1 cellular context compared by ENCODE assay signal in the genomic region with DNA sequence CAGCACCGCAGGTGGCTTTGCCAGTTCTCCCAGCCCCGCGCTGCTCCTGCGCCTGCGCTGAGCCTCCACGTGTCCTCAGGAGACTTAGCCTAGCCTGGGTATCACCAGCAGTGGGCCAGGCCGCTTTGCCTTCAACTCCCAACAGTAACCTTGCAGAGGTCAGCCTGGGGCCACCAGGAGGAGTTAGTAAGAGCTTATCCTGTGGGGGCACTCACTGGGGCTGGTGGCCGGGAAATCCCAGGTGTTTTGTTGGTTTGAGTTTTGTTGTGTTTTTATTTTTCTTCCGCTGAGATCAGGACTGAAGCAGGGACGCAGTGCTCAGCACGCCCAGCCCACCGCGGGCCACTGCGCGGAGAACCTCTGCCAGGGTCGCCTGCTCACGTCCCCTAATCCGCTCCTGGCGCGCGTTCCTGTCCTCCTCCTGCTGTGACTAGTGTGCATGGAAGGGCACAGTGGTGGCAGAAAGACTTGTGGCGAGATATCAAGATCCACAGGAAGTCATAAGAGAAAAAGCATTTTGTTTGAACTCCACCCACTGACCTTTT.
A peak's percentile ranks its signal among the peaks of the same experiment; 100 is the strongest.
TF ChIP-seq lines count a peak whose summit lies in the region.

No MANE protein-coding gene starts in this region.

TF ChIP-seq in HepG2, 621 proteins besides CTCF, POLR2A, EP300 and RAD21 (continued from another document and continues in another):
- TF ChIP-seq, protein P1, sequence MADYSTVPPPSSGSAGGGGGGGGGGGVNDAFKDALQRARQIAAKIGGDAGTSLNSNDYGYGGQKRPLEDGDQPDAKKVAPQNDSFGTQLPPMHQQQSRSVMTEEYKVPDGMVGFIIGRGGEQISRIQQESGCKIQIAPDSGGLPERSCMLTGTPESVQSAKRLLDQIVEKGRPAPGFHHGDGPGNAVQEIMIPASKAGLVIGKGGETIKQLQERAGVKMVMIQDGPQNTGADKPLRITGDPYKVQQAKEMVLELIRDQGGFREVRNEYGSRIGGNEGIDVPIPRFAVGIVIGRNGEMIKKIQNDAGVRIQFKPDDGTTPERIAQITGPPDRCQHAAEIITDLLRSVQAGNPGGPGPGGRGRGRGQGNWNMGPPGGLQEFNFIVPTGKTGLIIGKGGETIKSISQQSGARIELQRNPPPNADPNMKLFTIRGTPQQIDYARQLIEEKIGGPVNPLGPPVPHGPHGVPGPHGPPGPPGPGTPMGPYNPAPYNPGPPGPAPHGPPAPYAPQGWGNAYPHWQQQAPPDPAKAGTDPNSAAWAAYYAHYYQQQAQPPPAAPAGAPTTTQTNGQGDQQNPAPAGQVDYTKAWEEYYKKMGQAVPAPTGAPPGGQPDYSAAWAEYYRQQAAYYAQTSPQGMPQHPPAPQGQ (CRISPR knock-in tag; IDR thresholded peaks at IDR 0.05; ENCODE audit: borderline replicate concordance) = no peak
- TF ChIP-seq AHDC1 (CRISPR knock-in tag; IDR thresholded peaks at IDR 0.05; ENCODE audit: borderline replicate concordance) = no peak
- TF ChIP-seq ERF (CRISPR knock-in tag; IDR thresholded peaks at IDR 0.05) = peak; percentile 77; the same call in 1 of the 2 replicates
- no peak for TF ChIP-seq MAZ (IDR thresholded peaks at IDR 0.05; ENCODE audit: borderline replicate concordance, low read depth, low read length)
- peak; percentile 20; the same call in 1 of the 2 replicates for TF ChIP-seq MAZ (CRISPR knock-in tag; IDR thresholded peaks at IDR 0.05; ENCODE audit: low read depth)
- peak; percentile 9; the same call in 1 of the 2 replicates for TF ChIP-seq NFIC (IDR thresholded peaks at IDR 0.05; ENCODE audit: low read length)
- no peak for TF ChIP-seq TGIF2 (CRISPR knock-in tag; IDR thresholded peaks at IDR 0.05)
- no peak for TF ChIP-seq ZNF30 (CRISPR knock-in tag; IDR thresholded peaks at IDR 0.05)
- no peak for TF ChIP-seq HDAC6 (IDR thresholded peaks at IDR 0.05; ENCODE audit: low read depth, low read length)
- no peak for TF ChIP-seq ZNF550 (CRISPR knock-in tag; IDR thresholded peaks at IDR 0.05; ENCODE audit: borderline replicate concordance)
- TF ChIP-seq SETDB1 (CRISPR knock-in tag; IDR thresholded peaks at IDR 0.05; ENCODE audit: borderline replicate concordance) = no peak
- TF ChIP-seq ARNTL (CRISPR knock-in tag; IDR thresholded peaks at IDR 0.05) = no peak; the same call in 1 of the 2 replicates
- TF ChIP-seq NRL (CRISPR knock-in tag; IDR thresholded peaks at IDR 0.05; ENCODE audit: borderline replicate concordance) = no peak; the same call in 1 of the 2 replicates
- TF ChIP-seq ZNF549 (CRISPR knock-in tag; IDR thresholded peaks at IDR 0.05) = no peak
- TF ChIP-seq IKZF1 (IDR thresholded peaks at IDR 0.05) = no peak
- TF ChIP-seq ZNF552 (CRISPR knock-in tag; IDR thresholded peaks at IDR 0.05; ENCODE audit: borderline replicate concordance) = 0 out of 2 replicates have a peak, but pooled peaks have one; percentile 70
- TF ChIP-seq MIER2 (CRISPR knock-in tag; IDR thresholded peaks at IDR 0.05) = peak; percentile 37; the same call in 1 of the 2 replicates
- TF ChIP-seq HNRNPK (IDR thresholded peaks at IDR 0.05; ENCODE audit: low read depth, low read length, poor library complexity, severe bottlenecking) = no peak
- TF ChIP-seq ZNF234 (CRISPR knock-in tag; conservative IDR thresholded peaks at IDR 0.05) = no peak
- no peak for TF ChIP-seq ELF1 (CRISPR knock-in tag; IDR thresholded peaks at IDR 0.05)
- no peak for TF ChIP-seq ZNF282 (IDR thresholded peaks at IDR 0.05; ENCODE audit: partially characterized antibody)
- no peak; the same call in 1 of the 2 replicates for TF ChIP-seq HMG20B (CRISPR knock-in tag; conservative IDR thresholded peaks at IDR 0.05)
- peak; percentile 93 for TF ChIP-seq USF2 (IDR thresholded peaks at IDR 0.05; ENCODE audit: low read depth, low read length)
- peak; percentile 89; the same call in 1 of the 2 replicates for TF ChIP-seq USF2 (CRISPR knock-in tag; IDR thresholded peaks at IDR 0.05; ENCODE audit: borderline replicate concordance)
- no peak for TF ChIP-seq ZNF777 (CRISPR knock-in tag; IDR thresholded peaks at IDR 0.05)
- TF ChIP-seq AHR (CRISPR knock-in tag; IDR thresholded peaks at IDR 0.05) = peak; percentile 80
- TF ChIP-seq THAP11 (CRISPR knock-in tag; IDR thresholded peaks at IDR 0.05) = peak; percentile 50
- TF ChIP-seq ZNF580 (CRISPR knock-in tag; IDR thresholded peaks at IDR 0.05; ENCODE audit: borderline replicate concordance, low read depth) = 0 out of 2 replicates have a peak, but pooled peaks have one; percentile 51
- no peak for TF ChIP-seq KDM3A (CRISPR knock-in tag; IDR thresholded peaks at IDR 0.05; ENCODE audit: low read depth)
- TF ChIP-seq HOMEZ (CRISPR knock-in tag; IDR thresholded peaks at IDR 0.05; ENCODE audit: low read depth) = 0 out of 2 replicates have a peak, but pooled peaks have one; percentile 43
- no peak for TF ChIP-seq MLX (CRISPR knock-in tag; IDR thresholded peaks at IDR 0.05)
- no peak for TF ChIP-seq SSRP1 (CRISPR knock-in tag; IDR thresholded peaks at IDR 0.05)
- TF ChIP-seq, protein P2, sequence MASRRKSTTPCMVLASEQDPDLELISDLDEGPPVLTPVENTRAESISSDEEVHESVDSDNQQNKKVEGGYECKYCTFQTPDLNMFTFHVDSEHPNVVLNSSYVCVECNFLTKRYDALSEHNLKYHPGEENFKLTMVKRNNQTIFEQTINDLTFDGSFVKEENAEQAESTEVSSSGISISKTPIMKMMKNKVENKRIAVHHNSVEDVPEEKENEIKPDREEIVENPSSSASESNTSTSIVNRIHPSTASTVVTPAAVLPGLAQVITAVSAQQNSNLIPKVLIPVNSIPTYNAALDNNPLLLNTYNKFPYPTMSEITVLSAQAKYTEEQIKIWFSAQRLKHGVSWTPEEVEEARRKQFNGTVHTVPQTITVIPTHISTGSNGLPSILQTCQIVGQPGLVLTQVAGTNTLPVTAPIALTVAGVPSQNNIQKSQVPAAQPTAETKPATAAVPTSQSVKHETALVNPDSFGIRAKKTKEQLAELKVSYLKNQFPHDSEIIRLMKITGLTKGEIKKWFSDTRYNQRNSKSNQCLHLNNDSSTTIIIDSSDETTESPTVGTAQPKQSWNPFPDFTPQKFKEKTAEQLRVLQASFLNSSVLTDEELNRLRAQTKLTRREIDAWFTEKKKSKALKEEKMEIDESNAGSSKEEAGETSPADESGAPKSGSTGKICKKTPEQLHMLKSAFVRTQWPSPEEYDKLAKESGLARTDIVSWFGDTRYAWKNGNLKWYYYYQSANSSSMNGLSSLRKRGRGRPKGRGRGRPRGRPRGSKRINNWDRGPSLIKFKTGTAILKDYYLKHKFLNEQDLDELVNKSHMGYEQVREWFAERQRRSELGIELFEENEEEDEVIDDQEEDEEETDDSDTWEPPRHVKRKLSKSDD (CRISPR knock-in tag; IDR thresholded peaks at IDR 0.05; ENCODE audit: low read depth) = no peak
- TF ChIP-seq, protein P3, sequence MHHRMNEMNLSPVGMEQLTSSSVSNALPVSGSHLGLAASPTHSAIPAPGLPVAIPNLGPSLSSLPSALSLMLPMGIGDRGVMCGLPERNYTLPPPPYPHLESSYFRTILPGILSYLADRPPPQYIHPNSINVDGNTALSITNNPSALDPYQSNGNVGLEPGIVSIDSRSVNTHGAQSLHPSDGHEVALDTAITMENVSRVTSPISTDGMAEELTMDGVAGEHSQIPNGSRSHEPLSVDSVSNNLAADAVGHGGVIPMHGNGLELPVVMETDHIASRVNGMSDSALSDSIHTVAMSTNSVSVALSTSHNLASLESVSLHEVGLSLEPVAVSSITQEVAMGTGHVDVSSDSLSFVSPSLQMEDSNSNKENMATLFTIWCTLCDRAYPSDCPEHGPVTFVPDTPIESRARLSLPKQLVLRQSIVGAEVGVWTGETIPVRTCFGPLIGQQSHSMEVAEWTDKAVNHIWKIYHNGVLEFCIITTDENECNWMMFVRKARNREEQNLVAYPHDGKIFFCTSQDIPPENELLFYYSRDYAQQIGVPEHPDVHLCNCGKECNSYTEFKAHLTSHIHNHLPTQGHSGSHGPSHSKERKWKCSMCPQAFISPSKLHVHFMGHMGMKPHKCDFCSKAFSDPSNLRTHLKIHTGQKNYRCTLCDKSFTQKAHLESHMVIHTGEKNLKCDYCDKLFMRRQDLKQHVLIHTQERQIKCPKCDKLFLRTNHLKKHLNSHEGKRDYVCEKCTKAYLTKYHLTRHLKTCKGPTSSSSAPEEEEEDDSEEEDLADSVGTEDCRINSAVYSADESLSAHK (CRISPR knock-in tag; IDR thresholded peaks at IDR 0.05; ENCODE audit: borderline replicate concordance) = no peak
- no peak; the same call in 1 of the 2 replicates for TF ChIP-seq TARDBP (CRISPR knock-in tag; IDR thresholded peaks at IDR 0.05)
- TF ChIP-seq RFXANK (CRISPR knock-in tag; IDR thresholded peaks at IDR 0.05) = 0 out of 2 replicates have a peak, but pooled peaks have one; percentile 49
- no peak for TF ChIP-seq CENPT (CRISPR knock-in tag; IDR thresholded peaks at IDR 0.05; ENCODE audit: low read depth)
- TF ChIP-seq SATB2 (CRISPR knock-in tag; IDR thresholded peaks at IDR 0.05) = 0 out of 2 replicates have a peak, but pooled peaks have one; percentile 15
- no peak for TF ChIP-seq TBL1XR1 (IDR thresholded peaks at IDR 0.05; ENCODE audit: borderline replicate concordance, low read length, partially characterized antibody)
- no peak for TF ChIP-seq ZNF790 (CRISPR knock-in tag; IDR thresholded peaks at IDR 0.05; ENCODE audit: borderline replicate concordance)
- no peak; the same call in 1 of the 2 replicates for TF ChIP-seq TMF1 (CRISPR knock-in tag; IDR thresholded peaks at IDR 0.05; ENCODE audit: low read depth)
